In genomic region chr11:64629103-64629502, GRCh38 we compare ENCODE assay signal across 25 cellular contexts. TPM values are rescaled to one million over a fixed set of nuclear protein-coding genes. Genes with fewer than 3 reads are reported as not detected.
"Had no signal": no experiment of that assay in that cellular context is flagged by ENCODE, and none has a peak within 500 bp of the region (broad histone marks: within the 10 kb centered on the region; RNA-seq: fewer than 3 reads in every experiment).

No MANE protein-coding gene starts in this region.

- H3K9me3 ChIP-seq: SJSA1 had no signal

- H3K4me1 ChIP-seq: SJSA1 had no signal

- H3K27ac ChIP-seq: KMS-11, SJSA1, SK-N-MC had no signal

- DNase-seq: IMR-90, MV-4-11, NCI-H1048, NCI-H1105, NCI-H1417, NCI-H1436 treated with DMSO at 0.1 percent for 48 hours, NCI-H1694, NCI-H187 treated with DMSO at 0.1 percent for 48 hours, NCI-H2029 treated with DMSO at 0.1 percent for 48 hours, NCI-H226, NCI-H446, NCI-H510A, NCI-H524 treated with DMSO at 0.1 percent for 48 hours, NCI-H69, NCI-H774, Right ventricle myocardium superior, RPMI8226, SIG-M5 had no signal

- ATAC-seq: HepG2 had no signal

- H3K36me3 ChIP-seq: SJSA1 had no signal

- H3K4me3 ChIP-seq: SJSA1, SK-N-MC had no signal

- H3K9ac ChIP-seq: KMS-11 had no signal

RNA-seq across cellular contexts. Expression of gene SLC22A12, which starts 38.1 kb away (rescaled TPM):
- total RNA-seq: HepG2, HT1080, IMR-90, LHCN-M2, MCF 10A, Right ventricle myocardium superior, SJSA1 had no signal
- polyA plus RNA-seq: HepG2, IMR-90 had no signal
